8 cellular contexts compared by ENCODE assay signal in the genomic region with DNA sequence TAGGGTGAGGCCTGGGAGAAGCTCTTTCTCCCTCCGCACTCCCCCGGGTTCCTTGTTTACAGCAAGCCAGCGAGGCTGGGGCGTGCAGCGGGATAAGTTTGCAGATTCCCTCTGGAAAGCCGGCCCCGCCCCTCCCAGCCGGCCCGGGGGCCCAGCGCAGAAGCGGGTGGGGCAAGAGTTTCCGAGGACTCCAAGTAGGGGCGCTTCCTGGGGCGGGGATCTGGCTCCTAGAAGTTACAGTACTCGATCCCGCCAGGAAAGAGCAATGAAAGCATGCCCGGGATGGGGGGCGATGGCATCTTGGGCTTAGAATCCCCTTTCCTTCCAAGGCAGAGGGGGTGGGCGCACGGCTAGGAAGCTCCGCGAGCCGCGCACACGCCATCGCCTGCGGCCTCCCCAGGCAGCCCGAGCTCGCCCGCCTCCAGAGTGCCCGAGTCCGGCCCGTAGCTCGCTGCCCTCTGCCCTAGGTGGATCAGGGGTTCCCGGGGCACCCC. TPM values are rescaled to one million over a fixed set of nuclear protein-coding genes. Genes with fewer than 3 reads are reported as not detected.
DNase-seq lines count a peak whose midpoint lies in the region; ATAC-seq and TF ChIP-seq lines count a peak whose summit lies in the region.

No MANE protein-coding gene starts in this region.

- H3K36me3 ChIP-seq in SK-N-SH (replicated peaks in 1 of 2; ENCODE audit: control insufficient read depth in 1 of 2, insufficient read depth in 2 of 2, low read length in 1 of 2), result peaks cover 3 to 7% of the 10 kb centered on the region in 2 experiments
- H3K36me3 ChIP-seq in esophagus (ENCODE audit: control insufficient read depth in 2 of 2, insufficient read depth in 2 of 2, low read length in 1 of 2), result peaks cover 0 to 13% of the 10 kb centered on the region in 2 donors
- H3K36me3 ChIP-seq in mucosa of stomach (ENCODE audit: control insufficient read depth, insufficient read depth, low read length), result peaks cover 5% of the 10 kb centered on the region
- no peaks in the 10 kb centered on the region for H3K36me3 ChIP-seq in uterus

- H3K4me2 ChIP-seq in SK-N-SH, result peak overlapping the region; percentile 94

- H3K4me1 ChIP-seq in SK-N-SH (ENCODE audit: control insufficient read depth in 1 of 2, insufficient read depth in 2 of 2, low read depth in 1 of 2, low read length in 1 of 2) (peaks cover 12 to 28% of the 10 kb centered on the region in 2 experiments; a peak in 2 of 4 replicates), esophagus (ENCODE audit: control insufficient read depth in 2 of 2, insufficient read depth in 2 of 2, low read length in 1 of 2) (peaks cover 9 to 25% of the 10 kb centered on the region in 2 donors), mucosa of stomach (ENCODE audit: control insufficient read depth, insufficient read depth, low read length) (peaks cover 83% of the 10 kb centered on the region), uterus (peaks cover 3 to 13% of the 10 kb centered on the region in 2 donors)

- H3K9ac ChIP-seq in SK-N-SH (peak overlapping the region; percentile 71), mucosa of stomach (ENCODE audit: low read length) (peak overlapping the region; percentile 85)

- TF ChIP-seq EP300 in SK-N-SH (IDR thresholded peaks at IDR 0.05; ENCODE audit: borderline replicate concordance in 1 of 2, low read depth in 1 of 2, low read length in 1 of 2), result no peak

- no peaks in the 10 kb centered on the region for H3K9me3 ChIP-seq in SK-N-SH
- H3K9me3 ChIP-seq in esophagus (ENCODE audit: control insufficient read depth in 2 of 2, insufficient read depth in 1 of 2, low read depth in 1 of 2, low read length in 1 of 2), result no peaks in the 10 kb centered on the region
- no peaks in the 10 kb centered on the region for H3K9me3 ChIP-seq in mucosa of stomach (ENCODE audit: control insufficient read depth, low read length)
- no peaks in the 10 kb centered on the region for H3K9me3 ChIP-seq in uterus

- in situ Hi-C loops in GM13977 (cut with MboI; ENCODE audit: low pct_unique_long_range_greater_than_20kb, low sequenced_read_pairs, unreplicated experiment), result no loop called here

- H3K27me3 ChIP-seq in SK-N-SH (ENCODE audit: insufficient read depth) (no peaks in the 10 kb centered on the region), esophagus (ENCODE audit: control insufficient read depth in 1 of 2, insufficient read depth in 2 of 2, low read length in 2 of 2) (no peaks in the 10 kb centered on the region), mucosa of stomach (ENCODE audit: control insufficient read depth, insufficient read depth, low read length) (no peaks in the 10 kb centered on the region), uterus (no peaks in the 10 kb centered on the region)

- WGBS in SK-N-SH (ENCODE audit: low lambda C conversion rate), result 0% methylated on average over 13 of the region's 35 CpGs
- WGBS in esophagus, 2 donors, result 2 to 3% methylated on average over 29 to 35 of the region's 35 CpGs

- no peaks in the 10 kb centered on the region for H4K20me1 ChIP-seq in SK-N-SH (ENCODE audit: insufficient read depth)

- no peaks in the 10 kb centered on the region for H3F3A ChIP-seq in SK-N-SH (replicated peaks; ENCODE audit: insufficient read depth)

- H3K9me2 ChIP-seq in SK-N-SH, result no peaks in the 10 kb centered on the region

- intact Hi-C loops in uterus (cut with DNase I; ENCODE audit: low total_unique reads), result no loop called here

- peak overlapping the region; percentile 85 for H3K4me3 ChIP-seq in GM12864 (ENCODE audit: low read depth, low read length)
- H3K4me3 ChIP-seq in SK-N-SH (ENCODE audit: low read depth in 2 of 2, low read length in 1 of 2), result peak overlapping the region; percentile 78 to 92
- H3K4me3 ChIP-seq in esophagus (ENCODE audit: low read depth in 1 of 2, low read length in 2 of 2), result peak overlapping the region; percentile 82 to 83
- H3K4me3 ChIP-seq in mucosa of stomach (ENCODE audit: low read length), result peak overlapping the region; percentile 71
- H3K4me3 ChIP-seq in uterus, result peak overlapping the region; percentile 85 to 97

- ATAC-seq in HG02852 (IDR thresholded peaks at IDR 0.05; ENCODE audit: unreplicated experiment) (peak; percentile 24), GM18873 (IDR thresholded peaks at IDR 0.05; ENCODE audit: low FRiP score, unreplicated experiment) (no peak)

- CTCF ChIA-PET in SK-N-SH (lab: Yijun Ruan, JAX), result interaction anchor here (0.7 to 1.8 kb wide), 9 partner anchors 9 to 163 kb away, joined by 3 to 5 read pairs (median 3); no protein-coding TSS in a partner anchor

- TF ChIP-seq RAD21 in SK-N-SH (IDR thresholded peaks at IDR 0.05; ENCODE audit: low read length), result no peak

- peak overlapping the region; percentile 96 for H2AFZ ChIP-seq in SK-N-SH (ENCODE audit: low read depth)

- TF ChIP-seq CTCF in GM12864 (IDR thresholded peaks at IDR 0.05; ENCODE audit: low read depth, low read length, missing control alignments) (no peak), SK-N-SH (IDR thresholded peaks at IDR 0.05) (no peak), uterus (IDR thresholded peaks at IDR 0.05) (no peak), GM13977 (IDR thresholded peaks at IDR 0.05; ENCODE audit: extremely low read depth, insufficient read depth, missing control alignments) (no peak)

- DNase-seq in GM12864 (ENCODE audit: low read depth) (no peak), SK-N-SH (peak; percentile 68), uterus (peak; percentile 78 to 79), GM13977 (ENCODE audit: low spot score) (no peak)

- H3K27ac ChIP-seq in SK-N-SH (ENCODE audit: low read depth in 2 of 2, low read length in 1 of 2) (peak overlapping the region; percentile 42 to 89), esophagus (ENCODE audit: low read depth in 2 of 2, low read length in 1 of 2) (peak overlapping the region; percentile 93 to 95), uterus (peak overlapping the region; percentile 90)

- POLR2A ChIA-PET in SK-N-SH (lab: Yijun Ruan, JAX), result interaction anchor here (1.2 to 1.8 kb wide), 2 partner anchors 10 to 32 kb away, joined by 4 to 5 read pairs; a partner anchor contains a TSS

- no peak for TF ChIP-seq POLR2A in uterus (IDR thresholded peaks at IDR 0.05)

- H3K79me2 ChIP-seq in SK-N-SH (ENCODE audit: insufficient read depth), result peaks cover 41% of the 10 kb centered on the region

TF ChIP-seq in SK-N-SH, 30 proteins besides CTCF, POLR2A, EP300 and RAD21:
- TF ChIP-seq, protein P1, sequence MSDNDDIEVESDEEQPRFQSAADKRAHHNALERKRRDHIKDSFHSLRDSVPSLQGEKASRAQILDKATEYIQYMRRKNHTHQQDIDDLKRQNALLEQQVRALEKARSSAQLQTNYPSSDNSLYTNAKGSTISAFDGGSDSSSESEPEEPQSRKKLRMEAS (IDR thresholded peaks at IDR 0.05; ENCODE audit: low read depth), result 0 out of 2 replicates have a peak, but pooled peaks have one; percentile 8
- TF ChIP-seq RCOR1 (IDR thresholded peaks at IDR 0.05; ENCODE audit: low read length) (no peak), MEF2A (IDR thresholded peaks at IDR 0.05; ENCODE audit: borderline replicate concordance, low read depth) (no peak), MXI1 (IDR thresholded peaks at IDR 0.05; ENCODE audit: low read depth, low read length) (no peak; the same call in 1 of the 2 replicates), SIN3A (IDR thresholded peaks at IDR 0.05; ENCODE audit: borderline replicate concordance, low read depth, low read length) (0 out of 2 replicates have a peak, but pooled peaks have one; percentile 20)

RNA-seq across cellular contexts. Expression of a gene that starts 0.4 kb away (rescaled TPM):
- polyA plus RNA-seq in SK-N-SH (2012; rRNA removed) (47.6 and 49.4 TPM in 2 replicates), esophagus (100 to 1,000 TPM; 108 to 140 TPM)
- polyA plus RNA-seq in SK-N-SH (2012; cell fraction: cytosol; rRNA removed), result 23.5 and 33.3 TPM in 2 replicates
- 28.9 and 41.6 TPM in 2 replicates for polyA plus RNA-seq in SK-N-SH (2012; cell fraction: nucleus; rRNA removed)
- 10 to 100 TPM; 19.6 to 36.8 (median 25.1) TPM for total RNA-seq in uterus

RNA-seq across cellular contexts. Expression of a gene that starts 0.7 kb away (rescaled TPM):
- polyA plus RNA-seq in SK-N-SH (2012; rRNA removed), result 45.0 and 60.4 TPM in 2 replicates
- 29.7 and 48.7 TPM in 2 replicates for polyA plus RNA-seq in SK-N-SH (2012; cell fraction: cytosol; rRNA removed)
- polyA plus RNA-seq in SK-N-SH (2012; cell fraction: nucleus; rRNA removed), result 58.1 and 89.1 TPM in 2 replicates
- 100 to 1,000 TPM; 104 to 147 TPM for polyA plus RNA-seq in esophagus
- 100 to 1,000 TPM in 2 of 4 donors, 10 to 100 TPM in 2; 37.1 to 152 (median 84.1) TPM for total RNA-seq in uterus

RNA-seq across cellular contexts. Expression of a gene that starts 32.7 kb away (rescaled TPM):
- polyA plus RNA-seq in SK-N-SH (2012; rRNA removed) (57.8 and 68.3 TPM in 2 replicates), esophagus (1 to 10 TPM; 6.7 to 7.4 TPM)
- polyA plus RNA-seq in SK-N-SH (2012; cell fraction: cytosol; rRNA removed), result 25.4 and 36.9 TPM in 2 replicates
- polyA plus RNA-seq in SK-N-SH (2012; cell fraction: nucleus; rRNA removed), result 70.6 and 91.3 TPM in 2 replicates
- 10 to 100 TPM in 2 of 4 donors, 1 to 10 TPM in 1, under 1 TPM in 1; 0.59 to 31.7 (median 15.4) TPM for total RNA-seq in uterus

Comparison
In these comparisons a context has a peak if more than half of its experiments do, and no peak if none do; other contexts are left out.
1. DNase-seq: peak in SK-N-SH (single experiment) and uterus (2 of 2); none in GM12864 (single experiment) and GM13977 (single experiment).
2. Peak in every context shown above with its lines, with median percentiles within 50 percentile points of each other: H3K4me3 ChIP-seq and H3K27ac ChIP-seq.